Comparison of ENCODE assay signal across 12 cellular contexts in the genomic region with DNA sequence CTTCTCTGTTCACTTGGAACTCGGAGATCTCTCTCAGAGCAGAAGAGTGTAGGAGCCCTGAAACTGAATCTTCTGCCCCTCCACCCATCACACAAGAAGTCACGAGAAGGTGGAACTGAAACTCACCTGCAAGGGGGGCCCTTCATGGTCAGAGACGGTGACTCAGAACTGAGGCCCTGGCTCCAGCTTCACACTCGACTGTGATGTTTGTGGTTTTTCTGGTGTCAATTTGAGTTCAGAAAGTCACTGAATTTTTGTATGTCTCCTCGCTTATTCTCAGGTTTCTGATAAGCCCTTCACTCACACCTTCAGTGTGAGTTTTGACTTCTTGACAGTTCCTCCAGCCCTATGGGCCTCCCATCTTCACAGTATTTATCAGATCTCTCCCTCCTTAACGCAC. TPM values are rescaled to one million over a fixed set of nuclear protein-coding genes. Genes with fewer than 3 reads are reported as not detected.
DNase-seq lines count a peak whose midpoint lies in the region; ATAC-seq and TF ChIP-seq lines count a peak whose summit lies in the region.
"Had no signal": no experiment of that assay in that cellular context is flagged by ENCODE, and none has a peak within 500 bp of the region (broad histone marks: within the 10 kb centered on the region; RNA-seq: fewer than 3 reads in every experiment).

No MANE protein-coding gene starts in this region.

- peaks cover 8% of the 10 kb centered on the region for H3K36me3 Mint-ChIP-seq in activated naive CD8-positive, alpha-beta T cell treated with anti-CD3 and anti-CD28 coated beads for 36 hours
- peaks cover 3% of the 10 kb centered on the region for H3K36me3 Mint-ChIP-seq in CD8-positive, alpha-beta T cell
- H3K36me3 Mint-ChIP-seq in CD14-positive monocyte, result peaks cover 11 to 15% of the 10 kb centered on the region in 2 donors

- peaks cover 8% of the 10 kb centered on the region for H3K27me3 Mint-ChIP-seq in activated naive CD8-positive, alpha-beta T cell treated with anti-CD3 and anti-CD28 coated beads for 36 hours
- H3K27me3 Mint-ChIP-seq in CD8-positive, alpha-beta T cell (ENCODE audit: low read depth), result peaks cover 23% of the 10 kb centered on the region
- H3K27me3 Mint-ChIP-seq in CD14-positive monocyte (ENCODE audit: low read depth in 3 of 3), result peaks cover 16 to 24% (median 21%) of the 10 kb centered on the region in 3 donors

- intact Hi-C loops in CD8-positive, alpha-beta T cell (cut with DNase I, micrococcal nuclease), result no loop called here
- intact Hi-C loops in CD14-positive monocyte (cut with micrococcal nuclease), result loop anchor here (5.0 to 10.0 kb wide), 4 partner anchors 52 to 180 kb away; no protein-coding TSS in a partner anchor

- no peaks in the 10 kb centered on the region for H3K36me3 ChIP-seq in CD8-positive, alpha-beta T cell (ENCODE audit: insufficient read depth, low read length)

- CTCF ChIA-PET in CD8-positive, alpha-beta T cell (lab: Charles Lee), result interaction anchor here (0.6 kb wide), 1 partner anchor 138 kb away, joined by 3 read pairs; no protein-coding TSS in a partner anchor

- H3K27ac ChIP-seq in CD8-positive, alpha-beta T cell (ENCODE audit: low read depth, low read length), result no peak overlapping the region
- H3K27ac ChIP-seq in caudate nucleus (ENCODE audit: low read depth, low read length), result no peak overlapping the region

- H3K27me3 ChIP-seq in CD8-positive, alpha-beta T cell (ENCODE audit: insufficient read depth, low read length), result no peaks in the 10 kb centered on the region

- ATAC-seq in GM18499 (IDR thresholded peaks at IDR 0.05; ENCODE audit: insufficient read depth, unreplicated experiment) (peak; percentile 73), GM21360 (IDR thresholded peaks at IDR 0.05; ENCODE audit: unreplicated experiment) (peak; percentile 89), HG03280 (IDR thresholded peaks at IDR 0.05; ENCODE audit: unreplicated experiment) (peak; percentile 93)
- ATAC-seq in CD8-positive, alpha-beta T cell, result no peak

- no peak overlapping the region for H3K4me3 Mint-ChIP-seq in activated naive CD8-positive, alpha-beta T cell treated with anti-CD3 and anti-CD28 coated beads for 36 hours
- no peak overlapping the region for H3K4me3 Mint-ChIP-seq in CD8-positive, alpha-beta T cell
- H3K4me3 Mint-ChIP-seq in CD14-positive monocyte, result no peak overlapping the region
- H3K4me3 Mint-ChIP-seq: stimulated activated naive CD8-positive, alpha-beta T cell treated with anti-CD3 and anti-CD28 coated beads, Interleukin-15, Interleukin-2, amounts not matched to agents 100 ng/mL and 50 ng/mL, for 24 hours had no signal

- no peaks in the 10 kb centered on the region for H3K4me1 ChIP-seq in CD8-positive, alpha-beta T cell (ENCODE audit: insufficient read depth, low read length)

- no peak overlapping the region for H3K4me3 ChIP-seq in CD8-positive, alpha-beta T cell (ENCODE audit: low read depth, low read length)

- H3K9me3 ChIP-seq in CD8-positive, alpha-beta T cell (ENCODE audit: low read length), result no peaks in the 10 kb centered on the region

- peaks cover 9% of the 10 kb centered on the region for H3K9me3 Mint-ChIP-seq in activated naive CD8-positive, alpha-beta T cell treated with anti-CD3 and anti-CD28 coated beads for 36 hours
- H3K9me3 Mint-ChIP-seq in CD8-positive, alpha-beta T cell, result peaks cover 5% of the 10 kb centered on the region
- H3K9me3 Mint-ChIP-seq in CD14-positive monocyte, result peaks cover 0 to under 1% (median 0%) of the 10 kb centered on the region in 7 donors

- no peak for TF ChIP-seq CTCF in CD8-positive, alpha-beta T cell (IDR thresholded peaks at IDR 0.05)
- no peak for TF ChIP-seq CTCF in CD14-positive monocyte (IDR thresholded peaks at IDR 0.05)

- POLR2A ChIA-PET in CD8-positive, alpha-beta T cell (lab: Charles Lee), result no interaction called here

- DNase-seq in activated naive CD8-positive, alpha-beta T cell treated with anti-CD3 and anti-CD28 coated beads for 36 hours, result peak; percentile 57
- no peak for DNase-seq in CD8-positive, alpha-beta T cell
- no peak for DNase-seq in activated effector memory CD4-positive, alpha-beta T cell treated with anti-CD3 and anti-CD28 coated beads, Interleukin-2, amount 50 U/mL, for 16 hours
- DNase-seq in CD14-positive monocyte (ENCODE audit: low spot score) (no peak), caudate nucleus (lab: John Stamatoyannopoulos, UW) (no peak)

- peak overlapping the region; percentile 1 for H3K27ac Mint-ChIP-seq in activated naive CD8-positive, alpha-beta T cell treated with anti-CD3 and anti-CD28 coated beads for 36 hours
- H3K27ac Mint-ChIP-seq in CD8-positive, alpha-beta T cell, result no peak overlapping the region
- H3K27ac Mint-ChIP-seq in CD14-positive monocyte, result no peak overlapping the region
- H3K27ac Mint-ChIP-seq: stimulated activated naive CD8-positive, alpha-beta T cell treated with anti-CD3 and anti-CD28 coated beads, Interleukin-15, Interleukin-2, amounts not matched to agents 100 ng/mL and 50 ng/mL, for 24 hours had no signal

- peaks cover 13% of the 10 kb centered on the region for H3K4me1 Mint-ChIP-seq in activated naive CD8-positive, alpha-beta T cell treated with anti-CD3 and anti-CD28 coated beads for 36 hours
- H3K4me1 Mint-ChIP-seq in CD8-positive, alpha-beta T cell (ENCODE audit: low read depth), result no peaks in the 10 kb centered on the region
- H3K4me1 Mint-ChIP-seq in CD14-positive monocyte, result peaks cover 20% of the 10 kb centered on the region

RNA-seq across cellular contexts. Expression of gene SIGLEC5, which starts 23.1 kb away (rescaled TPM):
- total RNA-seq in activated naive CD8-positive, alpha-beta T cell treated with anti-CD3 and anti-CD28 coated beads for 36 hours, result not detected
- not detected for total RNA-seq in CD8-positive, alpha-beta T cell
- 10 to 100 TPM; 10.2 to 12.6 TPM for polyA plus RNA-seq in CD14-positive monocyte
- total RNA-seq: Daoy, endothelial cell of umbilical vein, M059J had no signal
- polyA plus RNA-seq: endothelial cell of umbilical vein had no signal

RNA-seq across cellular contexts. Expression of gene ZNF175, which starts 36.0 kb away (rescaled TPM):
- 10 to 100 TPM in 1 of 2 experiments, 1 to 10 TPM in 1; 8.9 to 10.1 TPM for total RNA-seq in activated naive CD8-positive, alpha-beta T cell treated with anti-CD3 and anti-CD28 coated beads for 36 hours
- 1 to 10 TPM in 1 of 2 experiments, under 1 TPM in 1; 0.84 to 1.4 TPM for total RNA-seq in CD8-positive, alpha-beta T cell
- polyA plus RNA-seq in CD14-positive monocyte, result under 1 TPM; 0.39 to 0.82 TPM

RNA-seq across cellular contexts. Expression of gene SIGLEC14, which starts 39.5 kb away (rescaled TPM):
- under 1 TPM; 0.14 to 0.36 TPM for total RNA-seq in activated naive CD8-positive, alpha-beta T cell treated with anti-CD3 and anti-CD28 coated beads for 36 hours
- not detected for total RNA-seq in CD8-positive, alpha-beta T cell
- polyA plus RNA-seq in CD14-positive monocyte, result 100 to 1,000 TPM in 1 of 2 donors, 10 to 100 TPM in 1; 63.5 to 129 TPM
- total RNA-seq: endothelial cell of umbilical vein, M059J had no signal

Comparison
In these comparisons a context has a peak if more than half of its experiments do, and no peak if none do; other contexts are left out.
1. RNA of gene ZNF175, which starts 36.0 kb away (total RNA-seq): 8.9 to 10.1 TPM in activated naive CD8-positive, alpha-beta T cell treated with anti-CD3 and anti-CD28 coated beads for 36 hours; 0.84 to 1.4 TPM in CD8-positive, alpha-beta T cell; every median in the first group is over 4 times any median in the second.
2. intact Hi-C loops: an anchor here in CD14-positive monocyte (5.0 to 10.0 kb wide); none called in CD8-positive, alpha-beta T cell.